ENCODE assay signal across 17 cellular contexts in the genomic region with DNA sequence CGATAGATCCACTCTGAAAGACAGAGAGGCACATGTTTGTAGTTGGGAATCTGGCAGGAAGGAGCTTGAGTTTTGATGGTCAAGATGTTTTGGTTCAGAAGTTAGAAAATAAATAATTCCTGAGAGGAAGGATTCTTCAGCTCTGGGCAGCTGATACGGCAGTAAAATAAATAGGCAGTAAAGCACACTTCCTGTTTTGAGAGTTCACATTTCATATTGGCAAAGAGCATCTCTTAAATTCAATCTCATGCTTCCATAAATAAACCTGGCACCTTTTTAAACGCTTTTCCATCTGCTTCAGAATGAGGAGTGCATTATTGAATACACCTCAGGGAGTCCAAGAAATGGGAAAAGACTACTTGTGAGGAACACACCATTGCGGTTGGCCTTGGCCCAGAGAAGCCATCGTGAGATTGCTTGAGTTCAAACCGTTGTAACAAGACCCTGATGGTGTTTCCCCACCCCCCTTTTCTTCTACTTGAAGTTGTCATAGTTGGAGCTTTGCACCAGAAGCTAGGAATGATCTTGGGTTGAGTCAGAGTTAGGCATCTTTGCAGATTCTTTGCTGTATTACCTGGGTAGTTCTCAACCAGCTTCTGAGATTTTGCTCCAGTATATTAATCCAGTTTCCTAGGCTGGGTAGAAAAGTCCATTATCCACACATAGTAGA.
DNase-seq lines count a peak whose midpoint lies in the region; ATAC-seq and TF ChIP-seq lines count a peak whose summit lies in the region.
"Had no signal": no experiment of that assay in that cellular context is flagged by ENCODE, and none has a peak within 500 bp of the region (broad histone marks: within the 10 kb centered on the region; RNA-seq: fewer than 3 reads in every experiment).

No MANE protein-coding gene starts in this region.

- 90% methylated on average over 3 to 6 of the region's 6 CpGs for WGBS in endodermal cell (ENCODE audit: insufficient coverage in 1 of 2, insufficient read length in 1 of 2), 2 experiments
- 60 to 68% methylated on average over 6 of the region's 6 CpGs for WGBS in testis, 2 donors

- H3K79me2 ChIP-seq in GM23338 (replicated peaks; ENCODE audit: insufficient read depth), result no peaks in the 10 kb centered on the region

- H3K9me2 ChIP-seq in GM23338 (ENCODE audit: insufficient read depth), result no peaks in the 10 kb centered on the region

- H3K27ac ChIP-seq in GM23338 (ENCODE audit: low read depth) (no peak overlapping the region), coronary artery (peak overlapping the region; percentile 33 to 57), rectal smooth muscle tissue (ENCODE audit: low read depth, low read length) (peak overlapping the region; percentile 15), endodermal cell (ENCODE audit: low read depth, low read length) (no peak overlapping the region), testis (no peak overlapping the region)
- H3K27ac ChIP-seq: upper lobe of right lung had no signal

- H3K27me3 Mint-ChIP-seq in GM23338 (ENCODE audit: insufficient read depth, low read depth, poor library complexity) (no peaks in the 10 kb centered on the region), endodermal cell (ENCODE audit: insufficient read depth) (no peaks in the 10 kb centered on the region)

- TF ChIP-seq CTCF in GM23338 (conservative IDR thresholded peaks at IDR 0.05; ENCODE audit: low read depth in 2 of 2) (no peak), coronary artery (IDR thresholded peaks at IDR 0.05) (no peak), endodermal cell (conservative IDR thresholded peaks at IDR 0.05) (no peak), testis (IDR thresholded peaks at IDR 0.05) (no peak)

- no peak overlapping the region for H3K27ac Mint-ChIP-seq in GM23338
- no peak overlapping the region for H3K27ac Mint-ChIP-seq in endodermal cell
- H3K27ac Mint-ChIP-seq: activated naive CD4-positive, alpha-beta T cell treated with anti-CD3 and anti-CD28 coated beads for 36 hours; H9; T-helper 17 cell had no signal

- no peaks in the 10 kb centered on the region for H3K9me3 Mint-ChIP-seq in GM23338
- no peaks in the 10 kb centered on the region for H3K9me3 Mint-ChIP-seq in endodermal cell
- H3K9me3 Mint-ChIP-seq: activated naive CD4-positive, alpha-beta T cell treated with anti-CD3 and anti-CD28 coated beads for 36 hours; H9 had no signal

- peaks cover 4% of the 10 kb centered on the region; the same call in 1 of the 3 replicates for H3K4me1 Mint-ChIP-seq in GM23338
- no peaks in the 10 kb centered on the region for H3K4me1 Mint-ChIP-seq in endodermal cell
- H3K4me1 Mint-ChIP-seq: H9, T-helper 17 cell had no signal

- intact Hi-C loops in testis (cut with DNase I; ENCODE audit: low total_unique reads), result no loop called here

- no peaks in the 10 kb centered on the region for H3K4me1 ChIP-seq in GM23338 (ENCODE audit: insufficient read depth)
- H3K4me1 ChIP-seq in rectal smooth muscle tissue (ENCODE audit: control insufficient read depth, insufficient read depth, low read length), result peaks cover 20% of the 10 kb centered on the region
- H3K4me1 ChIP-seq in endodermal cell (ENCODE audit: control insufficient read depth, insufficient read depth, low read length), result no peaks in the 10 kb centered on the region
- no peaks in the 10 kb centered on the region for H3K4me1 ChIP-seq in testis

- no peak for TF ChIP-seq POLR2A in testis (IDR thresholded peaks at IDR 0.05)

- H3K4me3 Mint-ChIP-seq in GM23338 (no peak overlapping the region), endodermal cell (no peak overlapping the region)
- H3K4me3 Mint-ChIP-seq: activated naive CD4-positive, alpha-beta T cell treated with anti-CD3 and anti-CD28 coated beads for 36 hours; H9; T-helper 17 cell had no signal

- H3K4me3 ChIP-seq in GM23338 (no peak overlapping the region), coronary artery (no peak overlapping the region), rectal smooth muscle tissue (ENCODE audit: low read length) (no peak overlapping the region), endodermal cell (ENCODE audit: low read length) (no peak overlapping the region), testis (no peak overlapping the region)
- H3K4me3 ChIP-seq: upper lobe of right lung had no signal

- H3K4me2 ChIP-seq in GM23338, result no peak overlapping the region

- no peak for DNase-seq in GM23338 (ENCODE audit: low spot score)
- DNase-seq in NCI-H2171 treated with DMSO at 0.1 percent for 48 hours (lab: John Stamatoyannopoulos, UW), result peak; percentile 32
- no peak for DNase-seq in coronary artery (ENCODE audit: low spot score)
- no peak for DNase-seq in endodermal cell
- DNase-seq in putamen (ENCODE audit: low spot score), result no peak
- DNase-seq in testis, result no peak
- DNase-seq: activated CD4-positive, alpha-beta T cell treated with anti-CD3 and anti-CD28 coated beads for 1 hour; activated naive CD4-positive, alpha-beta T cell treated with anti-CD3 and anti-CD28 coated beads for 36 hours; DMS153; glutamatergic neuron; H9; KG1; NCI-H1436; NCI-H524 treated with DMSO at 0.1 percent for 48 hours; T-helper 17 cell; upper lobe of right lung had no signal

- no peaks in the 10 kb centered on the region for H3F3A ChIP-seq in GM23338 (replicated peaks; ENCODE audit: low read depth)

- H3K9me3 ChIP-seq in endodermal cell (ENCODE audit: control insufficient read depth, low read length), result no peaks in the 10 kb centered on the region
- H3K9me3 ChIP-seq in testis, result no peaks in the 10 kb centered on the region
- H3K9me3 ChIP-seq: upper lobe of right lung had no signal

- H3K9ac ChIP-seq in rectal smooth muscle tissue (ENCODE audit: low read length), result no peak overlapping the region
- no peak overlapping the region for H3K9ac ChIP-seq in endodermal cell (ENCODE audit: extremely low read depth, low read length, poor library complexity, severe bottlenecking)

- H3K36me3 Mint-ChIP-seq in GM23338 (ENCODE audit: low read depth) (no peaks in the 10 kb centered on the region), endodermal cell (ENCODE audit: low read depth) (no peaks in the 10 kb centered on the region)

- no peak for ATAC-seq in GM23338
- ATAC-seq: T-helper 17 cell, upper lobe of right lung had no signal

- H4K20me1 ChIP-seq in GM23338 (replicated peaks; ENCODE audit: insufficient read depth), result no peaks in the 10 kb centered on the region

- H3K27me3 ChIP-seq in GM23338 (ENCODE audit: insufficient read depth) (no peaks in the 10 kb centered on the region), rectal smooth muscle tissue (ENCODE audit: control insufficient read depth, insufficient read depth, low read length) (no peaks in the 10 kb centered on the region), endodermal cell (ENCODE audit: control insufficient read depth, insufficient read depth, low read length, poor library complexity, severe bottlenecking) (no peaks in the 10 kb centered on the region), testis (no peaks in the 10 kb centered on the region)
- H3K27me3 ChIP-seq: upper lobe of right lung had no signal

- H2AFZ ChIP-seq in GM23338, result peak overlapping the region; percentile 70; the same call in 1 of the 2 replicates

- H3K36me3 ChIP-seq in GM23338 (ENCODE audit: insufficient read depth) (no peaks in the 10 kb centered on the region), rectal smooth muscle tissue (ENCODE audit: control insufficient read depth, insufficient read depth, low read length) (no peaks in the 10 kb centered on the region), endodermal cell (ENCODE audit: control insufficient read depth, insufficient read depth, low read length) (no peaks in the 10 kb centered on the region), testis (ENCODE audit: low read depth, missing control alignments) (no peaks in the 10 kb centered on the region)
- H3K36me3 ChIP-seq: upper lobe of right lung had no signal

TF ChIP-seq in GM23338, 12 proteins besides CTCF, POLR2A, EP300 and RAD21 (continues in another document):
- TF ChIP-seq, protein P1, sequence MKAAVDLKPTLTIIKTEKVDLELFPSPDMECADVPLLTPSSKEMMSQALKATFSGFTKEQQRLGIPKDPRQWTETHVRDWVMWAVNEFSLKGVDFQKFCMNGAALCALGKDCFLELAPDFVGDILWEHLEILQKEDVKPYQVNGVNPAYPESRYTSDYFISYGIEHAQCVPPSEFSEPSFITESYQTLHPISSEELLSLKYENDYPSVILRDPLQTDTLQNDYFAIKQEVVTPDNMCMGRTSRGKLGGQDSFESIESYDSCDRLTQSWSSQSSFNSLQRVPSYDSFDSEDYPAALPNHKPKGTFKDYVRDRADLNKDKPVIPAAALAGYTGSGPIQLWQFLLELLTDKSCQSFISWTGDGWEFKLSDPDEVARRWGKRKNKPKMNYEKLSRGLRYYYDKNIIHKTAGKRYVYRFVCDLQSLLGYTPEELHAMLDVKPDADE (IDR thresholded peaks at IDR 0.05), result no peak
- no peak for TF ChIP-seq REST (IDR thresholded peaks at IDR 0.05; ENCODE audit: unreplicated experiment)
- no peak for TF ChIP-seq POLR2AphosphoS5 (IDR thresholded peaks at IDR 0.05; ENCODE audit: low read depth)
- no peak for TF ChIP-seq EZH2phosphoT487 (IDR thresholded peaks at IDR 0.05; ENCODE audit: unreplicated experiment)
- no peak for TF ChIP-seq EZH2 (IDR thresholded peaks at IDR 0.05; ENCODE audit: low read depth, unreplicated experiment)
- no peak for TF ChIP-seq ZNF114 (CRISPR knock-in tag; IDR thresholded peaks at IDR 0.05)
- TF ChIP-seq NANOG (IDR thresholded peaks at IDR 0.05; ENCODE audit: borderline replicate concordance), result no peak

Comparison
In these comparisons a context has a peak if more than half of its experiments do, and no peak if none do; other contexts are left out.
1. H3K27ac ChIP-seq: peak in coronary artery (2 of 2) and rectal smooth muscle tissue (single experiment); none in GM23338 (single experiment), endodermal cell (single experiment) and testis (0 of 2).